Comparison of ENCODE assay signal across 8 cellular contexts in genomic region chr1:151008244-151009205, GRCh38. TPM values are rescaled to one million over a fixed set of nuclear protein-coding genes. Genes with fewer than 3 reads are reported as not detected.
A peak's percentile ranks its signal among the peaks of the same experiment; 100 is the strongest.
DNase-seq lines count a peak whose midpoint lies in the region; ATAC-seq and TF ChIP-seq lines count a peak whose summit lies in the region.

Gene PRUNE1, plus strand, starts transcription at chr1:151008449. Its CDS starts 184 bp downstream, at chr1:151008633.

- peak within 1 kb of the TSS; percentile 75 for H3K9ac ChIP-seq in mammary epithelial cell (ENCODE audit: insufficient read depth, low read length)
- H3K9ac ChIP-seq in iPS-20b (ENCODE audit: low read depth, low read length) = peak within 1 kb of the TSS; percentile 88

- dilution Hi-C loops in mammary epithelial cell (cut with HindIII; ENCODE audit: low sequenced_read_pairs) = no loop called here

- peak within 1 kb of the TSS; percentile 88 for H3K4me3 ChIP-seq in WI38 (ENCODE audit: low read depth, low read length)
- H3K4me3 ChIP-seq in mammary epithelial cell (replicated peaks in 1 of 3; ENCODE audit: insufficient read depth in 1 of 3, low read depth in 2 of 3, low read length in 3 of 3) = peak within 1 kb of the TSS; percentile 78 to 93 (median 80)
- H3K4me3 ChIP-seq in iPS-20b (ENCODE audit: low read length) = peak within 1 kb of the TSS; percentile 92
- peak within 1 kb of the TSS; percentile 62 to 82 (median 65) for H3K4me3 ChIP-seq in skin epidermis

- no peaks in the 10 kb centered on the region for H3K27me3 ChIP-seq in mammary epithelial cell (ENCODE audit: insufficient read depth, low read length)
- H3K27me3 ChIP-seq in iPS-20b (ENCODE audit: insufficient read depth, low read length) = no peaks in the 10 kb centered on the region

- H3K27ac ChIP-seq in 22Rv1 (peak within 1 kb of the TSS; percentile 84), mammary epithelial cell (ENCODE audit: insufficient read depth, low read depth, low read length) (peak within 1 kb of the TSS; percentile 97), iPS-20b (ENCODE audit: low read length) (no peak within 1 kb of the TSS), skin epidermis (peak within 1 kb of the TSS in 20 of 21 experiments; percentile 72 to 96 (median 90))

- ATAC-seq in GM18858 (IDR thresholded peaks at IDR 0.05; ENCODE audit: unreplicated experiment) = peak; percentile 44
- ATAC-seq in HG03159 (IDR thresholded peaks at IDR 0.05; ENCODE audit: unreplicated experiment) = peak; percentile 64

- peaks cover 47% of the 10 kb centered on the region for H3K4me1 ChIP-seq in mammary epithelial cell (ENCODE audit: insufficient read depth, low read length)
- H3K4me1 ChIP-seq in iPS-20b (ENCODE audit: insufficient read depth, low read length) = peaks cover 20% of the 10 kb centered on the region

- TF ChIP-seq CTCF in 22Rv1 (IDR thresholded peaks at IDR 0.05) (no peak), WI38 (IDR thresholded peaks at IDR 0.05; ENCODE audit: low read depth, low read length) (no peak), mammary epithelial cell (conservative IDR thresholded peaks at IDR 0.05 in 1 of 2, IDR thresholded peaks at IDR 0.05 in 1 of 2; ENCODE audit: extremely low read depth in 1 of 2, insufficient read depth in 1 of 2, low read depth in 1 of 2, low read length in 2 of 2) (no peak)

- no peaks in the 10 kb centered on the region for H4K20me1 ChIP-seq in mammary epithelial cell (ENCODE audit: insufficient read depth, low read length)

- H3K36me3 ChIP-seq in mammary epithelial cell (ENCODE audit: insufficient read depth, low read length) (no peaks in the 10 kb centered on the region), iPS-20b (ENCODE audit: insufficient read depth, low read depth, low read length) (0 out of 2 replicates have a peak, but pooled peaks cover 4% of the 10 kb centered on the region)

- H2AFZ ChIP-seq in mammary epithelial cell (ENCODE audit: low read depth, low read length) = peak within 1 kb of the TSS; percentile 100

- peak within 1 kb of the TSS; percentile 81 for H3K4me2 ChIP-seq in mammary epithelial cell (ENCODE audit: insufficient read depth, low read depth, low read length)

- H3K9me3 ChIP-seq in mammary epithelial cell (replicated peaks; ENCODE audit: insufficient read depth, low read length) (no peaks in the 10 kb centered on the region), iPS-20b (ENCODE audit: insufficient read depth, low read depth, low read length) (no peaks in the 10 kb centered on the region)

- CTCF ChIA-PET in mammary epithelial cell (lab: Charles Lee; ENCODE audit: low non-redundant PET) = interaction anchor here (0.8 kb wide), 1 partner anchor 26 kb away, joined by 3 read pairs; the partner anchor contains the start of gene ANXA9

- H3K79me2 ChIP-seq in mammary epithelial cell (ENCODE audit: insufficient read depth, low read length) = peaks cover 23% of the 10 kb centered on the region

- in situ Hi-C loops in mammary epithelial cell (cut with MboI; ENCODE audit: low sequenced_read_pairs in 2 of 2) = no loop called here

- intact Hi-C loops in mammary epithelial cell (cut with micrococcal nuclease) = loop anchor here (2.0 to 5.0 kb wide), 4 partner anchors 40 to 381 kb away; partner anchors contain the start of genes ARNT, ENSA and TNFAIP8L2

- DNase-seq in NCI-H226 (peak; percentile 88), mammary epithelial cell (peak; percentile 93)

- no TSS peak for BruUV-seq in mammary epithelial cell (replicated peaks; lab: Mats Ljungman, UMichigan)

- 2% methylated on average over 29 of the region's 69 CpGs for WGBS in mammary epithelial cell (ENCODE audit: low coverage, missing lambda C conversion rate)

RNA-seq across cellular contexts. Expression of gene PRUNE1, which starts in this region (rescaled TPM):
- total RNA-seq in mammary epithelial cell = 10 to 100 TPM in 1 of 2 donors, 1 to 10 TPM in 1; 9.4 to 16.3 TPM
- polyA plus RNA-seq in mammary epithelial cell = 12.2 TPM
- polyA minus RNA-seq in mammary epithelial cell = 31.7 TPM
